In the genomic region with DNA sequence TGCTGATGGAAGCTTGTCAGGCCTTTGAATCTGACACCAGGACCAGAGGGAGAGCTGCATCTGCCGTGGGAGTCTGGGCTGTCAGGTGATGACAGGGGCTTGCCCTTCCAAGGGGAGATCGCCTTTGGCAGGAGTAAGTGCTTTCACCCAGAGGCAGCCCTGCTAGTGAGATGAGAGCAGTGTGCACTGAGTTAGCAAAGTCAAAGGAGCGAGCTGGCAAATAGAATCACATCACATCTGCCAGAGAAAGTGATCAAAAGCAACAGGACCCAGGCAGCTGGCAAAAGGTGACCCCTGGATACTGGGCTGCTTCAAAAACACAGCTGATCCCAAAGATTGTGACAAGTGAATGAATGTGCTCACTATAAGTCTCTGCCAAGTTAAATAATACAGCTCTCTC, we compare ENCODE assay signal across 32 cellular contexts. TPM values are rescaled to one million over a fixed set of nuclear protein-coding genes. Genes with fewer than 3 reads are reported as not detected.
"Had no signal": no experiment of that assay in that cellular context is flagged by ENCODE, and none has a peak within 500 bp of the region (broad histone marks: within the 10 kb centered on the region; RNA-seq: fewer than 3 reads in every experiment).

No MANE protein-coding gene starts in this region.

- H3K27ac ChIP-seq: brain microvascular endothelial cell, gastrocnemius medialis, right lobe of liver, thoracic aorta, vagina had no signal

- ATAC-seq: effector memory CD8-positive, alpha-beta T cell; gastrocnemius medialis; left ventricle myocardium superior; mucosa of descending colon; natural killer cell treated with Interleukin-12 subunit alpha and Interleukin-12 subunit beta and Interleukin-15 and Interleukin-18, amount 100 ng/mL, for 72 hours; right lobe of liver; stimulated activated naive CD8-positive, alpha-beta T cell treated with anti-CD3 and anti-CD28 coated beads, Interleukin-15, Interleukin-2, amounts not matched to agents 100 U/mL and 50 U/mL, for 24 hours; WTC11 had no signal

- DNase-seq: activated CD4-positive, alpha-beta memory T cell treated with anti-CD3 and anti-CD28 coated beads, Interleukin-2, amount 10 ng/mL, durations not matched to agents 7 days and 5 days; activated CD4-positive, alpha-beta T cell treated with anti-CD3 and anti-CD28 coated beads for 1 hour; activated CD4-positive, alpha-beta T cell treated with anti-CD3 and anti-CD28 coated beads, Interleukin-2, amount 10 ng/mL, durations not matched to agents 7 days and 5 days; activated CD8-positive, alpha-beta memory T cell treated with anti-CD3 and anti-CD28 coated beads, Interleukin-2, amount 50 U/mL, for 48 hours; activated gamma-delta T cell; activated naive CD4-positive, alpha-beta T cell treated with anti-CD3 and anti-CD28 coated beads, Interleukin-2, amount 50 U/mL, for 16 hours; activated T-cell treated with anti-CD3 and anti-CD28 coated beads, Interleukin-2, amount 50 U/mL, for 24 hours; amniotic stem cell; brain microvascular endothelial cell; cortex of kidney; effector memory CD8-positive, alpha-beta T cell; erythroblast; gastrocnemius medialis; glutamatergic neuron; left ventricle myocardium superior; mucosa of descending colon; right lobe of liver; stimulated activated CD4-positive, alpha-beta T cell treated with anti-CD3 and anti-CD28 coated beads, Interleukin-2, amount 100 ng/mL, for 48 hours; stimulated activated naive CD8-positive, alpha-beta T cell treated with anti-CD3 and anti-CD28 coated beads, Interleukin-15, Interleukin-2, amounts not matched to agents 100 U/mL and 50 U/mL, for 24 hours had no signal

- H3K27me3 ChIP-seq: brain microvascular endothelial cell, gastrocnemius medialis, right lobe of liver, vagina had no signal

- H3K9me3 ChIP-seq: gastrocnemius medialis, mucosa of descending colon, right lobe of liver, thoracic aorta, vagina had no signal

- H3K36me3 ChIP-seq: brain microvascular endothelial cell, gastrocnemius medialis, right lobe of liver, thoracic aorta, vagina had no signal

- H3K4me3 ChIP-seq: gastrocnemius medialis, mucosa of descending colon, right lobe of liver, thoracic aorta, vagina had no signal

- H3K4me1 ChIP-seq: gastrocnemius medialis, vagina had no signal

RNA-seq across cellular contexts. Expression of a gene that starts 36.1 kb away (rescaled TPM):
- total RNA-seq: activated CD4-positive, alpha-beta memory T cell treated with anti-CD3 and anti-CD28 coated beads, Interleukin-2, amount 10 ng/mL, durations not matched to agents 7 days and 5 days; activated CD4-positive, alpha-beta T cell treated with anti-CD3 and anti-CD28 coated beads, Interleukin-2, amount 10 ng/mL, durations not matched to agents 7 days and 5 days; astrocyte; cardiac septum; chondrocyte; gastrocnemius medialis; left ventricle myocardium superior; lung microvascular endothelial cell; mesenteric fat pad; mucosa of descending colon; myocyte; natural killer cell treated with Interleukin-12 subunit alpha and Interleukin-12 subunit beta and Interleukin-15 and Interleukin-18, amount 100 ng/mL, for 72 hours; osteocyte; posterior vena cava; right lobe of liver; skeletal muscle tissue; thoracic aorta; vagina; WTC11 had no signal
